In the genomic region with DNA sequence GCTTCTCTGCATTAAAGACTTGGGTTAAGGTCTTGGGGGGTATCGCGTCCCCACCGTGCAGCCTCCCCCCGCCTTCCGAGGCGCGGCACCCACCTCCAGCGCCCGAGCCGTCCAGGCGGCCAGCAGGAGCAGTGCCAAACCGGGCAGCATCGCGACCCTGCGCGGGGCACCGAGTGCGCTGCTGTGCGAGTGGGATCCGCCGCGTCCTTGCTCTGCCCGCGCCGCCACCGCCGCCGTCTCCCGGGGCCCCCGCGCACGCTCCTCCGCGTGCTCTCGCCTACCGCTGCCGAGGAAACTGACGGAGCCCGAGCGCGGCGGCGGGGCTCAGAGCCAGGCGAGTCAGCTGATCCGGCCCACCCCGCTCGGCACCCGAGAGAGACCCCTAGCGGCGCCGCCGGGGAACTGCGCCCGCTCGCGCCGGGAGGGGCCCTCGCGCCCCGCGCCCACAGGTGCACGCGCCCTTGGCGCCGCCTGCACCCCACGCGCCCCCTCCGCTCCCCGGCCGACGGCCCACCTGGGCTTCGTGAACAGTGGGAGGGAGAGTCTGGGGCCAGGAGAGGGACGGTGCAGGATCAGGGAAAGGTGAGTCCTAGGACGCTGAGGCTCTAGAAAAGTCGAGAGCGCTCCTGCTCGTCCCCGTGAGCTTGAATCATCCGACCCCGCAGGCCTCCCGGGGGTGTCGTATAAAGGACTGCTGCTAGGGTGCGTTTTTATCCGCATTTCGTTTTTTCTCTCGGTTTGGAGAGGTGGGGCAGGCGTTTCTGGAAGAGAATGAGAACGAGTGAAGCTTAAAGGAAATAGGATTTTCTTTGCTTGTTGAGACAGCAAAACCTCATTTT, we compare ENCODE assay signal across 8 cellular contexts. TPM values are rescaled to one million over a fixed set of nuclear protein-coding genes. Genes with fewer than 3 reads are reported as not detected.
DNase-seq lines count a peak whose midpoint lies in the region; ATAC-seq and TF ChIP-seq lines count a peak whose summit lies in the region.

A gene (minus strand): TSS at position 300 of the 839 bp plus-strand sequence. CDS start 150 bp downstream, at position 150.

- H3F3A ChIP-seq in DOHH2 (ENCODE audit: control insufficient read depth, insufficient read depth): no peaks in the 10 kb centered on the region

- H3K27ac Mint-ChIP-seq in activated naive CD4-positive, alpha-beta T cell treated with anti-CD3 and anti-CD28 coated beads, Interleukin-2, amount 50 U/mL, for 24 hours: peak within 1 kb of the TSS; percentile 68

- H3K27me3 Mint-ChIP-seq in activated naive CD4-positive, alpha-beta T cell treated with anti-CD3 and anti-CD28 coated beads, Interleukin-2, amount 50 U/mL, for 24 hours: no peaks in the 10 kb centered on the region

- H3K4me3 Mint-ChIP-seq in activated naive CD4-positive, alpha-beta T cell treated with anti-CD3 and anti-CD28 coated beads, Interleukin-2, amount 50 U/mL, for 24 hours: peak within 1 kb of the TSS; percentile 95

- peak; percentile 74 for ATAC-seq in GM21723 (IDR thresholded peaks at IDR 0.05; ENCODE audit: unreplicated experiment)

- H2AFZ ChIP-seq in KMS-11 (ENCODE audit: low read depth) (peak within 1 kb of the TSS; percentile 84), osteoblast (ENCODE audit: low read length) (peak within 1 kb of the TSS; percentile 88)

- H3K4me1 ChIP-seq in DOHH2 (ENCODE audit: control insufficient read depth, low read length) (no peaks in the 10 kb centered on the region), KMS-11 (ENCODE audit: low read depth, poor library complexity, severe bottlenecking) (peaks cover 34% of the 10 kb centered on the region), osteoblast (ENCODE audit: insufficient read depth, low read length) (peaks cover 21% of the 10 kb centered on the region)

- H3K4me3 ChIP-seq in DOHH2 (ENCODE audit: low read length) (no peak within 1 kb of the TSS), KMS-11 (IDR thresholded peaks at IDR 0.05; ENCODE audit: insufficient read depth, low read depth, low read length) (no peak within 1 kb of the TSS), osteoblast (ENCODE audit: insufficient read depth, low read length) (peak within 1 kb of the TSS; percentile 96)

- H3K36me3 Mint-ChIP-seq in activated naive CD4-positive, alpha-beta T cell treated with anti-CD3 and anti-CD28 coated beads, Interleukin-2, amount 50 U/mL, for 24 hours: peaks cover 2% of the 10 kb centered on the region

- H3K79me2 ChIP-seq in DOHH2 (ENCODE audit: control insufficient read depth, low read length): no peaks in the 10 kb centered on the region
- H3K79me2 ChIP-seq in KMS-11 (ENCODE audit: insufficient read depth, low read depth): peaks cover 42% of the 10 kb centered on the region
- peaks cover 47% of the 10 kb centered on the region for H3K79me2 ChIP-seq in osteoblast (ENCODE audit: insufficient read depth, low read length)

- no peaks in the 10 kb centered on the region for H4K20me1 ChIP-seq in DOHH2 (ENCODE audit: control insufficient read depth, insufficient read depth, low read depth, low read length)
- peaks cover 10% of the 10 kb centered on the region for H4K20me1 ChIP-seq in KMS-11 (ENCODE audit: insufficient read depth)
- peaks cover 7% of the 10 kb centered on the region for H4K20me1 ChIP-seq in osteoblast (ENCODE audit: insufficient read depth, low read length)

- no peaks in the 10 kb centered on the region for H3K9me3 Mint-ChIP-seq in activated naive CD4-positive, alpha-beta T cell treated with anti-CD3 and anti-CD28 coated beads, Interleukin-2, amount 50 U/mL, for 24 hours

- H3K9me3 ChIP-seq in DOHH2 (ENCODE audit: control insufficient read depth, insufficient read depth, low read length) (peaks cover 4% of the 10 kb centered on the region; the same call in 1 of the 2 replicates), osteoblast (ENCODE audit: low read depth, low read length) (no peaks in the 10 kb centered on the region)

- H3K27me3 ChIP-seq in DOHH2 (ENCODE audit: control insufficient read depth, low read length) (no peaks in the 10 kb centered on the region), KMS-11 (ENCODE audit: insufficient read depth, low read depth) (no peaks in the 10 kb centered on the region), osteoblast (ENCODE audit: insufficient read depth, low read length) (peaks cover 7% of the 10 kb centered on the region)

- peak; percentile 71 for DNase-seq in SK-N-DZ (ENCODE audit: low spot score)
- no peak for DNase-seq in glomerular endothelial cell (ENCODE audit: extremely low read depth, low read depth, low spot score)
- DNase-seq in osteoblast (ENCODE audit: insufficient read length, low spot score, missing footprints): peak; percentile 99

- H3K9me2 ChIP-seq in DOHH2 (replicated peaks; ENCODE audit: control insufficient read depth, low read length): no peaks in the 10 kb centered on the region

- H3K4me1 Mint-ChIP-seq in activated naive CD4-positive, alpha-beta T cell treated with anti-CD3 and anti-CD28 coated beads, Interleukin-2, amount 50 U/mL, for 24 hours: peaks cover 30% of the 10 kb centered on the region

- H3K4me2 ChIP-seq in DOHH2 (ENCODE audit: low read length) (no peak within 1 kb of the TSS), KMS-11 (peak within 1 kb of the TSS; percentile 83), osteoblast (ENCODE audit: insufficient read depth, low read length) (peak within 1 kb of the TSS; percentile 99)

- H3K36me3 ChIP-seq in DOHH2 (ENCODE audit: control insufficient read depth, low read length): no peaks in the 10 kb centered on the region
- no peaks in the 10 kb centered on the region for H3K36me3 ChIP-seq in KMS-11 (ENCODE audit: insufficient read depth)
- no peaks in the 10 kb centered on the region for H3K36me3 ChIP-seq in osteoblast (ENCODE audit: insufficient read depth, low read length)

- TF ChIP-seq CTCF in DOHH2 (IDR thresholded peaks at IDR 0.05; ENCODE audit: low read depth, low read length, poor library complexity, severe bottlenecking) (peak; percentile 40), KMS-11 (conservative IDR thresholded peaks at IDR 0.05; ENCODE audit: low read depth, low read length) (peak; percentile 73), osteoblast (IDR thresholded peaks at IDR 0.05; ENCODE audit: extremely low read depth, low read depth, low read length) (peak; percentile 52)

- H3K27ac ChIP-seq in DOHH2 (ENCODE audit: low read depth, low read length) (no peak within 1 kb of the TSS), KMS-11 (peak within 1 kb of the TSS; percentile 68), osteoblast (ENCODE audit: low read depth, low read length) (peak within 1 kb of the TSS; percentile 71), temporal lobe (ENCODE audit: low read depth, low read length) (peak within 1 kb of the TSS; percentile 93)

- H3K9ac ChIP-seq in KMS-11: peak within 1 kb of the TSS; percentile 93

RNA-seq across cellular contexts. Expression of the gene that starts here (rescaled TPM):
- 157 and 161 TPM in 2 replicates for polyA plus RNA-seq in SK-N-DZ (2014; cell fraction: cytosol; rRNA removed)
- polyA plus RNA-seq in SK-N-DZ (2014; cell fraction: nucleus; rRNA removed): 51.3 and 67.0 TPM in 2 replicates
- total RNA-seq in glomerular endothelial cell: 1,771 and 1,790 TPM in 2 replicates
- total RNA-seq in osteoblast: 344 and 373 TPM in 2 replicates
- total RNA-seq in temporal lobe: 426 TPM
